18 cellular contexts compared by ENCODE assay signal in genomic region chr5:68015381-68015780, GRCh38.
"Had no signal": no experiment of that assay in that cellular context is flagged by ENCODE, and none has a peak within 500 bp of the region (broad histone marks: within the 10 kb centered on the region; RNA-seq: fewer than 3 reads in every experiment).

No MANE protein-coding gene starts in this region.

- H3K9me3 Mint-ChIP-seq: activated T-cell treated with anti-CD3 and anti-CD28 coated beads, Interleukin-2, amount 50 U/mL, for 24 hours had no signal

- H3K27ac Mint-ChIP-seq: activated CD8-positive, alpha-beta memory T cell treated with anti-CD3 and anti-CD28 coated beads, Interleukin-2, amount 10 ng/mL, durations not matched to agents 7 days and 5 days; activated T-cell treated with anti-CD3 and anti-CD28 coated beads, Interleukin-2, amount 50 U/mL, for 24 hours; nephron; T-helper 17 cell had no signal

- H3K4me3 Mint-ChIP-seq: activated CD8-positive, alpha-beta memory T cell treated with anti-CD3 and anti-CD28 coated beads, Interleukin-2, amount 10 ng/mL, durations not matched to agents 7 days and 5 days; activated T-cell treated with anti-CD3 and anti-CD28 coated beads, Interleukin-2, amount 50 U/mL, for 24 hours; nephron; T-helper 17 cell had no signal

- ATAC-seq: activated CD8-positive, alpha-beta memory T cell treated with anti-CD3 and anti-CD28 coated beads, Interleukin-2, amount 10 ng/mL, durations not matched to agents 7 days and 5 days; foreskin keratinocyte; heart right ventricle; T-helper 17 cell had no signal

- H3K27me3 Mint-ChIP-seq: activated CD8-positive, alpha-beta memory T cell treated with anti-CD3 and anti-CD28 coated beads, Interleukin-2, amount 10 ng/mL, durations not matched to agents 7 days and 5 days had no signal

- H3K4me1 Mint-ChIP-seq: activated CD8-positive, alpha-beta memory T cell treated with anti-CD3 and anti-CD28 coated beads, Interleukin-2, amount 10 ng/mL, durations not matched to agents 7 days and 5 days; T-helper 17 cell had no signal

- H3K27ac ChIP-seq: cardiac muscle cell, coronary artery, foreskin keratinocyte, heart right ventricle, ovary, suprapubic skin, upper lobe of left lung, WERI-Rb-1 had no signal

- H3K36me3 Mint-ChIP-seq: activated CD8-positive, alpha-beta memory T cell treated with anti-CD3 and anti-CD28 coated beads, Interleukin-2, amount 10 ng/mL, durations not matched to agents 7 days and 5 days had no signal

- DNase-seq: activated CD4-positive, alpha-beta T cell treated with anti-CD3 and anti-CD28 coated beads, Interleukin-2, amount 50 U/mL, for 48 hours; activated CD8-positive, alpha-beta memory T cell treated with anti-CD3 and anti-CD28 coated beads, Interleukin-2, amount 10 ng/mL, durations not matched to agents 7 days and 5 days; activated naive CD4-positive, alpha-beta T cell treated with anti-CD3 and anti-CD28 coated beads, Interleukin-2, amount 50 U/mL, for 16 hours; activated T-cell treated with anti-CD3 and anti-CD28 coated beads, Interleukin-2, amount 50 U/mL, for 24 hours; effector CD8-positive, alpha-beta T cell; foreskin keratinocyte; heart right ventricle; mesenchymal stem cell; ovary; stimulated activated CD4-positive, alpha-beta T cell treated with anti-CD3 and anti-CD28 coated beads, Interleukin-2, amount 100 ng/mL, for 48 hours; stimulated activated naive CD4-positive, alpha-beta T cell treated with Interleukin-2 at 50 U/mL for 16 hours; T-helper 17 cell; upper lobe of left lung; WERI-Rb-1 had no signal
